In genomic region chr6:83511901-83512681, GRCh38 we compare ENCODE assay signal across 9 cellular contexts. TPM values are rescaled to one million over a fixed set of nuclear protein-coding genes. Genes with fewer than 3 reads are reported as not detected.
A peak's percentile ranks its signal among the peaks of the same experiment; 100 is the strongest.
DNase-seq lines count a peak whose midpoint lies in the region; ATAC-seq and TF ChIP-seq lines count a peak whose summit lies in the region.
"Had no signal": no experiment of that assay in that cellular context is flagged by ENCODE, and none has a peak within 500 bp of the region (broad histone marks: within the 10 kb centered on the region; RNA-seq: fewer than 3 reads in every experiment).

A gene with protein sequence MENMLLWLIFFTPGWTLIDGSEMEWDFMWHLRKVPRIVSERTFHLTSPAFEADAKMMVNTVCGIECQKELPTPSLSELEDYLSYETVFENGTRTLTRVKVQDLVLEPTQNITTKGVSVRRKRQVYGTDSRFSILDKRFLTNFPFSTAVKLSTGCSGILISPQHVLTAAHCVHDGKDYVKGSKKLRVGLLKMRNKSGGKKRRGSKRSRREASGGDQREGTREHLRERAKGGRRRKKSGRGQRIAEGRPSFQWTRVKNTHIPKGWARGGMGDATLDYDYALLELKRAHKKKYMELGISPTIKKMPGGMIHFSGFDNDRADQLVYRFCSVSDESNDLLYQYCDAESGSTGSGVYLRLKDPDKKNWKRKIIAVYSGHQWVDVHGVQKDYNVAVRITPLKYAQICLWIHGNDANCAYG (plus strand): TSS chr6:83512534. CDS start chr6:83523442, 10,908 bp downstream.

- CTCF ChIA-PET in CD4-positive, alpha-beta memory T cell (lab: Charles Lee; ENCODE audit: partially characterized antibody): interaction anchor here (1.1 to 4.5 kb wide), 7 partner anchors 7 to 1242 kb away, joined by 3 to 41 read pairs (median 13); partner anchors contain the start of genes DOP1A and UBE3D

- peak within 1 kb of the TSS; percentile 97 for H2AFZ ChIP-seq in neural progenitor cell (replicated peaks)

- intact Hi-C loops in CD4-positive, alpha-beta memory T cell (cut with micrococcal nuclease): no loop called here

- POLR2A ChIA-PET in CD4-positive, alpha-beta memory T cell (lab: Charles Lee; ENCODE audit: partially characterized antibody): no interaction called here

- no peaks in the 10 kb centered on the region for H4K20me1 ChIP-seq in neural progenitor cell (ENCODE audit: low read depth)

- no peak within 1 kb of the TSS for H3K9ac ChIP-seq in neural progenitor cell

- no peaks in the 10 kb centered on the region for H3K79me2 ChIP-seq in neural progenitor cell (ENCODE audit: low read depth)

- H3K27me3 Mint-ChIP-seq in CD4-positive, alpha-beta memory T cell: peaks cover 28 to 31% of the 10 kb centered on the region in 2 donors
- H3K27me3 Mint-ChIP-seq in neural progenitor cell (ENCODE audit: insufficient read depth, low read depth): no peaks in the 10 kb centered on the region

- no peak within 1 kb of the TSS for H3K27ac ChIP-seq in CD4-positive, alpha-beta memory T cell (ENCODE audit: low read depth, low read length)
- H3K27ac ChIP-seq in foreskin keratinocyte (no peak within 1 kb of the TSS), neural progenitor cell (no peak within 1 kb of the TSS)

- no peaks in the 10 kb centered on the region for H3K27me3 ChIP-seq in CD4-positive, alpha-beta memory T cell (ENCODE audit: insufficient read depth, low read length)
- H3K27me3 ChIP-seq in foreskin keratinocyte (no peaks in the 10 kb centered on the region), neural progenitor cell (peaks cover 13% of the 10 kb centered on the region)

- H3K36me3 Mint-ChIP-seq in CD4-positive, alpha-beta memory T cell: no peaks in the 10 kb centered on the region
- H3K36me3 Mint-ChIP-seq in neural progenitor cell: no peaks in the 10 kb centered on the region

- no peak within 1 kb of the TSS for H3K4me3 ChIP-seq in CD4-positive, alpha-beta memory T cell (ENCODE audit: low read length in 2 of 2)
- peak within 1 kb of the TSS; percentile 64 for H3K4me3 ChIP-seq in neural progenitor cell

- no peak for DNase-seq in CD4-positive, alpha-beta memory T cell
- peak; percentile 51 for DNase-seq in NCI-H1105 (lab: John Stamatoyannopoulos, UW)
- peak; percentile 13 for DNase-seq in activated CD8-positive, alpha-beta memory T cell treated with anti-CD3 and anti-CD28 coated beads, Interleukin-2, amount 50 U/mL, for 4 hours
- peak in 1 of 2 donors; percentile 37 for DNase-seq in foreskin keratinocyte
- peak; percentile 92 for DNase-seq in neural progenitor cell (ENCODE audit: low spot score)

- no peak within 1 kb of the TSS for H3K27ac Mint-ChIP-seq in CD4-positive, alpha-beta memory T cell
- H3K27ac Mint-ChIP-seq in neural progenitor cell: no peak within 1 kb of the TSS

- H3K4me1 ChIP-seq in CD4-positive, alpha-beta memory T cell (ENCODE audit: insufficient read depth, low read length): no peaks in the 10 kb centered on the region
- peaks cover 3% of the 10 kb centered on the region for H3K4me1 ChIP-seq in foreskin keratinocyte
- peaks cover 17% of the 10 kb centered on the region for H3K4me1 ChIP-seq in neural progenitor cell

- H3K36me3 ChIP-seq in CD4-positive, alpha-beta memory T cell (ENCODE audit: insufficient read depth, low read length): no peaks in the 10 kb centered on the region
- no peaks in the 10 kb centered on the region for H3K36me3 ChIP-seq in neural progenitor cell

- H3K4me2 ChIP-seq in neural progenitor cell: peak within 1 kb of the TSS; percentile 88

- peaks cover 12% of the 10 kb centered on the region for H3F3A ChIP-seq in neural progenitor cell (ENCODE audit: low read depth)

- peak within 1 kb of the TSS in 7 of 8 donors; percentile 53 to 72 (median 62) for H3K4me3 Mint-ChIP-seq in CD4-positive, alpha-beta memory T cell
- H3K4me3 Mint-ChIP-seq in neural progenitor cell: peak within 1 kb of the TSS; percentile 82

- peak; percentile 84 for TF ChIP-seq CTCF in foreskin keratinocyte (conservative IDR thresholded peaks at IDR 0.05)
- TF ChIP-seq CTCF in neural progenitor cell (IDR thresholded peaks at IDR 0.05): peak; percentile 84

- peaks cover 6 to 18% (median 13%) of the 10 kb centered on the region in 4 donors for H3K4me1 Mint-ChIP-seq in CD4-positive, alpha-beta memory T cell
- peaks cover 14% of the 10 kb centered on the region for H3K4me1 Mint-ChIP-seq in neural progenitor cell

- H3K9me3 Mint-ChIP-seq in CD4-positive, alpha-beta memory T cell: peaks cover 0 to 2% (median 0%) of the 10 kb centered on the region in 8 donors
- H3K9me3 Mint-ChIP-seq in neural progenitor cell: no peaks in the 10 kb centered on the region

- ATAC-seq in GM19372 (IDR thresholded peaks at IDR 0.05; ENCODE audit: low read depth, unreplicated experiment) (peak; percentile 60), foreskin keratinocyte (peak; percentile 86), GM21515 (IDR thresholded peaks at IDR 0.05; ENCODE audit: unreplicated experiment) (no peak), GM18861 (IDR thresholded peaks at IDR 0.05; ENCODE audit: unreplicated experiment) (no peak)

- no peaks in the 10 kb centered on the region for H3K9me3 ChIP-seq in CD4-positive, alpha-beta memory T cell (ENCODE audit: control insufficient read depth in 1 of 2, low read length in 2 of 2)
- no peaks in the 10 kb centered on the region for H3K9me3 ChIP-seq in neural progenitor cell (ENCODE audit: low read depth)

RNA-seq across cellular contexts. Expression of the gene that starts here (rescaled TPM):
- total RNA-seq in CD4-positive, alpha-beta memory T cell: under 1 TPM in 1 of 2 experiments, not detected in 1; 0.39 TPM
- polyA plus RNA-seq in CD4-positive, alpha-beta memory T cell: under 1 TPM in 1 of 2 donors, not detected in 1; 0.21 TPM
- total RNA-seq in foreskin keratinocyte (not detected in 2 replicates), neural progenitor cell (ENCODE audit: low replicate concordance) (2.8 and 4.5 TPM in 2 replicates)
- not detected in 2 replicates for polyA plus RNA-seq in foreskin keratinocyte
- total RNA-seq: T-helper 1 cell treated with Interleukin-12 subunit alpha and Interleukin-12 subunit beta and Interleukin-4 antibody, amounts not matched to agents 30 ng/mL and 1 ng/mL, for 36 hours had no signal

Comparison
In these comparisons a context has a peak if more than half of its experiments do, and no peak if none do; other contexts are left out.
1. Peak in ATAC-seq in foreskin keratinocyte; RNA of the gene not detected or under 1 TPM.
2. DNase-seq: peak in NCI-H1105 (single experiment), activated CD8-positive, alpha-beta memory T cell treated with anti-CD3 and anti-CD28 coated beads, Interleukin-2, amount 50 U/mL, for 4 hours (single experiment) and neural progenitor cell (single experiment); none in CD4-positive, alpha-beta memory T cell (0 of 5).